8 cellular contexts compared by ENCODE assay signal in genomic region chr17:1087381-1088241, GRCh38.
DNase-seq lines count a peak whose midpoint lies in the region; ATAC-seq, FAIRE-seq and TF ChIP-seq lines count a peak whose summit lies in the region.

No MANE protein-coding gene starts in this region.

- intact Hi-C loops in kidney (cut with DNase I): no loop called here
- intact Hi-C loops in stomach (cut with DNase I; ENCODE audit: low total_unique reads): no loop called here

- H3K4me1 Mint-ChIP-seq in astrocyte (ENCODE audit: low read depth, unreplicated experiment): no peaks in the 10 kb centered on the region
- H3K4me1 Mint-ChIP-seq in HFFc6 (ENCODE audit: low read depth): peaks cover 11% of the 10 kb centered on the region

- H3K27me3 Mint-ChIP-seq in astrocyte (ENCODE audit: low read depth, unreplicated experiment) (no peaks in the 10 kb centered on the region), HFFc6 (ENCODE audit: insufficient read depth) (0 out of 2 replicates have a peak, but pooled peaks cover 2% of the 10 kb centered on the region)

- peaks cover 39% of the 10 kb centered on the region for H4K20me1 ChIP-seq in astrocyte (ENCODE audit: insufficient read depth, low read length)

- H3K4me3 ChIP-seq in astrocyte (ENCODE audit: insufficient read depth, low read depth, low read length) (no peak overlapping the region), kidney (ENCODE audit: low read length in 2 of 2) (no peak overlapping the region), stomach (peak overlapping the region in 2 of 4 donors; percentile 6 to 12)

- TF ChIP-seq CTCF in C4-2B (conservative IDR thresholded peaks at IDR 0.05) (no peak), astrocyte (IDR thresholded peaks at IDR 0.05; ENCODE audit: insufficient read depth, low read depth, low read length) (no peak), kidney (IDR thresholded peaks at IDR 0.05; ENCODE audit: borderline replicate concordance, extremely low read depth, insufficient read depth) (no peak), stomach (IDR thresholded peaks at IDR 0.05) (no peak), HFFc6 (IDR thresholded peaks at IDR 0.05) (no peak)

- H3K27me3 ChIP-seq in astrocyte (ENCODE audit: insufficient read depth, low read length) (no peaks in the 10 kb centered on the region), stomach (no peaks in the 10 kb centered on the region)

- no peak overlapping the region for H3K27ac Mint-ChIP-seq in astrocyte (ENCODE audit: unreplicated experiment)
- H3K27ac Mint-ChIP-seq in HFFc6: no peak overlapping the region

- FAIRE-seq in astrocyte (lab: Jason Lieb, UNC) (no peak), kidney (lab: Jason Lieb, UNC) (no peak)

- H3K9me3 Mint-ChIP-seq in astrocyte (ENCODE audit: unreplicated experiment) (peaks cover 2% of the 10 kb centered on the region), HFFc6 (no peaks in the 10 kb centered on the region)

- H3K36me3 Mint-ChIP-seq in astrocyte (ENCODE audit: low read depth, unreplicated experiment): peaks cover 11% of the 10 kb centered on the region
- H3K36me3 Mint-ChIP-seq in HFFc6 (ENCODE audit: low read depth): peaks cover 14% of the 10 kb centered on the region

- 25 to 41% (median 30%) methylated on average over 34 to 35 of the region's 35 CpGs for whole genome bisulfite sequencing in stomach, 5 donors

- ATAC-seq in HG03442 (IDR thresholded peaks at IDR 0.05; ENCODE audit: unreplicated experiment) (no peak), HG03025 (IDR thresholded peaks at IDR 0.05; ENCODE audit: low FRiP score, unreplicated experiment) (no peak)

- H3K4me3 Mint-ChIP-seq in astrocyte (ENCODE audit: unreplicated experiment) (no peak overlapping the region), HFFc6 (no peak overlapping the region)

- H3K36me3 ChIP-seq in astrocyte (ENCODE audit: insufficient read depth, low read length) (peaks cover 6% of the 10 kb centered on the region), kidney (ENCODE audit: control insufficient read depth in 1 of 2, insufficient read depth in 2 of 2, low read length in 2 of 2) (peaks cover 0 to under 1% of the 10 kb centered on the region in 2 donors), stomach (peaks cover 11 to 54% (median 50%) of the 10 kb centered on the region in 4 donors)

- no peaks in the 10 kb centered on the region for H3K9me3 ChIP-seq in astrocyte (ENCODE audit: insufficient read depth, low read depth, low read length)
- H3K9me3 ChIP-seq in kidney (ENCODE audit: control insufficient read depth in 1 of 2, low read length in 2 of 2): no peaks in the 10 kb centered on the region
- no peaks in the 10 kb centered on the region for H3K9me3 ChIP-seq in stomach

- peak overlapping the region; percentile 57 for H3K9ac ChIP-seq in astrocyte (ENCODE audit: low read length)
- H3K9ac ChIP-seq in kidney (ENCODE audit: low read length in 2 of 2): peak overlapping the region in 1 of 2 donors; percentile 22

- TF ChIP-seq EP300 in stomach (IDR thresholded peaks at IDR 0.05): no peak

- peak overlapping the region; percentile 90 for H3K27ac ChIP-seq in C4-2B
- peak overlapping the region; percentile 78 for H3K27ac ChIP-seq in astrocyte (ENCODE audit: low read depth, low read length)
- H3K27ac ChIP-seq in kidney (ENCODE audit: low read depth in 2 of 2, low read length in 2 of 2): peak overlapping the region; percentile 32 to 51
- H3K27ac ChIP-seq in stomach: peak overlapping the region; percentile 87 to 96 (median 92)

- H3K4me1 ChIP-seq in astrocyte (ENCODE audit: insufficient read depth, low read length) (peaks cover 21% of the 10 kb centered on the region), kidney (ENCODE audit: control insufficient read depth in 1 of 2, insufficient read depth in 1 of 2, low read depth in 1 of 2, low read length in 2 of 2) (peaks cover 0 to 2% of the 10 kb centered on the region in 2 donors), stomach (peaks cover 56 to 83% (median 78%) of the 10 kb centered on the region in 4 donors)

- H2AFZ ChIP-seq in astrocyte (ENCODE audit: low read depth, low read length): no peak overlapping the region

- peak overlapping the region; percentile 50 for H3K4me2 ChIP-seq in astrocyte (ENCODE audit: low read length)

- no peak for TF ChIP-seq POLR2A in stomach (IDR thresholded peaks at IDR 0.05)

- DNase-seq in NCI-H146 (lab: John Stamatoyannopoulos, UW): peak; percentile 96
- peak; percentile 46 for DNase-seq in astrocyte (ENCODE audit: low read depth)
- peak; percentile 91 for DNase-seq in kidney
- peak; percentile 91 for DNase-seq in stomach
- no peak for DNase-seq in HFFc6

- H3K79me2 ChIP-seq in astrocyte (ENCODE audit: insufficient read depth, low read length): no peaks in the 10 kb centered on the region

Comparison
In these comparisons a context has a peak if more than half of its experiments do, and no peak if none do; other contexts are left out.
1. H3K27ac ChIP-seq: peak in every context shown above with its lines; median percentile 92 in stomach; 90 in C4-2B; 78 in astrocyte; 42 in kidney.